Comparison of ENCODE assay signal across 1 cellular context in the genomic region with DNA sequence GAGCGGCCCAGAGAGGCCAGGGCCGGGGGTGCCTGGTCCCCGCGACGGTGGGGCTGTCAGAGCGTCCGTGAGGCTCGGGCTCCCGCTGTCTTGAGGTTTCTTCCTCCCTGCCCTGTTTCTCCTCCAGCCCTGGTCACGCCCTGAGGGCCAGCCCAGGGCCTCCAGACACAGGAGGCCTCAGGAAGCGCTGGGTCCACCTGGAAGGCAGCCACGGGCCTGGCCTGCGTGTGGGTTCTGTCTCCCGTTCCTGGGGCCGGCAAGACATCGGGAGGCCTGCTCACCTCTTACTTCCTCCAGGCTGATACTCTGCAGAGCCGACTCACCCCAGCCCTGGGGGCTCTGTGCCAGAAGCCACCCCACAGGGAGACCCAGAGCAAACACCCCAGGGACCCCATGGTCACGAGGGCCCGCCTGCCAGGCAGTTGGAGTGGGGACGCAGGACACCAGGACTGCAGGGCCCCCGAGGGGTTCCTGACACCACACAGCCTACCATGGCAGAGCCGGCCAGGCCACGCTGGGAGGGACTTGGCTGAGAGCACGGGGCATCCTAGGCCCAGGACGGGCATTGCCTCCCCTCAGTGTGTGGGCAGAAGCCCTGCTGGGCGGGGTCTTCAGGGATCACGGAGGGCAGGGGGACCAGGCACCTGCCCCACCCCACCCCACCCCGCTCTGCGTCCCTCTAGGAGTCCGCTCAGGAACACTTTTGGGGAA.
TF ChIP-seq lines count a peak whose summit lies in the region.

No MANE protein-coding gene starts in this region.

TF ChIP-seq in HepG2, 621 proteins besides CTCF, POLR2A, EP300 and RAD21:
- TF ChIP-seq ZNF546 (CRISPR knock-in tag; conservative IDR thresholded peaks at IDR 0.05) (no peak), ZC3H13 (CRISPR knock-in tag; IDR thresholded peaks at IDR 0.05) (no peak), RCOR2 (CRISPR knock-in tag; IDR thresholded peaks at IDR 0.05) (no peak), ZNF850 (CRISPR knock-in tag; conservative IDR thresholded peaks at IDR 0.05) (no peak), NFYB (CRISPR knock-in tag; IDR thresholded peaks at IDR 0.05) (no peak), ZNF235 (CRISPR knock-in tag; IDR thresholded peaks at IDR 0.05; ENCODE audit: borderline replicate concordance) (no peak), ZNF580 (CRISPR knock-in tag; IDR thresholded peaks at IDR 0.05; ENCODE audit: borderline replicate concordance, low read depth) (no peak), RORA (CRISPR knock-in tag; IDR thresholded peaks at IDR 0.05) (no peak), KLF6 (CRISPR knock-in tag; IDR thresholded peaks at IDR 0.05) (no peak), ZNF503 (CRISPR knock-in tag; IDR thresholded peaks at IDR 0.05) (no peak), NAIF1 (CRISPR knock-in tag; IDR thresholded peaks at IDR 0.05; ENCODE audit: borderline replicate concordance) (no peak), ZFP36 (IDR thresholded peaks at IDR 0.05; ENCODE audit: borderline replicate concordance, low read depth, low read length, partially characterized antibody) (no peak), FUBP1 (CRISPR knock-in tag; IDR thresholded peaks at IDR 0.05; ENCODE audit: borderline replicate concordance) (no peak)
- TF ChIP-seq, protein P1, sequence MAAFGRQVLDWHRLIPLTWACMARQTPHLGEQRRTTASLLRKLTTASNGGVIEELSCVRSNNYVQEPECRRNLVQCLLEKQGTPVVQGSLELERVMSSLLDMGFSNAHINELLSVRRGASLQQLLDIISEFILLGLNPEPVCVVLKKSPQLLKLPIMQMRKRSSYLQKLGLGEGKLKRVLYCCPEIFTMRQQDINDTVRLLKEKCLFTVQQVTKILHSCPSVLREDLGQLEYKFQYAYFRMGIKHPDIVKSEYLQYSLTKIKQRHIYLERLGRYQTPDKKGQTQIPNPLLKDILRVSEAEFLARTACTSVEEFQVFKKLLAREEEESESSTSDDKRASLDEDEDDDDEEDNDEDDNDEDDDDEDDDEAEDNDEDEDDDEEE (CRISPR knock-in tag; IDR thresholded peaks at IDR 0.05) = no peak
- TF ChIP-seq, protein P2, sequence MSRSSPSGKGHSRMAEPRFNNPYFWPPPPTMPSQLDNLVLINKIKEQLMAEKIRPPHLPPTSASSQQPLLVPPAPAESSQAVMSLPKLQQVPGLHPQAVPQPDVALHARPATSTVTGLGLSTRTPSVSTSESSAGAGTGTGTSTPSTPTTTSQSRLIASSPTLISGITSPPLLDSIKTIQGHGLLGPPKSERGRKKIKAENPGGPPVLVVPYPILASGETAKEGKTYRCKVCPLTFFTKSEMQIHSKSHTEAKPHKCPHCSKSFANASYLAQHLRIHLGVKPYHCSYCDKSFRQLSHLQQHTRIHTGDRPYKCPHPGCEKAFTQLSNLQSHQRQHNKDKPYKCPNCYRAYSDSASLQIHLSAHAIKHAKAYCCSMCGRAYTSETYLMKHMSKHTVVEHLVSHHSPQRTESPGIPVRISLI (CRISPR knock-in tag; IDR thresholded peaks at IDR 0.05; ENCODE audit: borderline replicate concordance) = no peak
